In genomic region chr5:33994845-33995244, GRCh38 we compare ENCODE assay signal across 15 cellular contexts. TPM values are rescaled to one million over a fixed set of nuclear protein-coding genes. Genes with fewer than 3 reads are reported as not detected.
A peak's percentile ranks its signal among the peaks of the same experiment; 100 is the strongest.
DNase-seq lines count a peak whose midpoint lies in the region; ATAC-seq, FAIRE-seq and TF ChIP-seq lines count a peak whose summit lies in the region.
"Had no signal": no experiment of that assay in that cellular context is flagged by ENCODE, and none has a peak within 500 bp of the region (broad histone marks: within the 10 kb centered on the region; RNA-seq: fewer than 3 reads in every experiment).

No MANE protein-coding gene starts in this region.

- no peaks in the 10 kb centered on the region for H3K79me2 ChIP-seq in H1 (ENCODE audit: control insufficient read depth in 1 of 2, insufficient read depth in 2 of 2, low read length in 2 of 2)

- H3K9ac ChIP-seq in H1 (replicated peaks in 1 of 4; ENCODE audit: extremely low read depth in 1 of 4, low read depth in 3 of 4, low read length in 3 of 4), result no peak overlapping the region

- POLR2A ChIA-PET in Panc1 (lab: Charles Lee), result no interaction called here
- POLR2A ChIA-PET in H1 (lab: Charles Lee; ENCODE audit: partially characterized antibody), result no interaction called here
- POLR2A ChIA-PET in CD8-positive, alpha-beta T cell (lab: Charles Lee), result no interaction called here

- ATAC-seq in Panc1 (no peak), GM21360 (IDR thresholded peaks at IDR 0.05; ENCODE audit: unreplicated experiment) (no peak)
- no peak for ATAC-seq in CD8-positive, alpha-beta T cell

- no TSS peak for BruUV-seq in Panc1 (replicated peaks; lab: Mats Ljungman, UMichigan)

- H3K4me3 ChIP-seq in Panc1 (ENCODE audit: low read depth in 2 of 2, low read length in 2 of 2) (no peak overlapping the region), H1 (ENCODE audit: extremely low read depth in 1 of 4, insufficient read depth in 2 of 4, low read depth in 3 of 4, low read length in 4 of 4) (no peak overlapping the region), skeletal muscle cell (ENCODE audit: low read depth, low read length) (no peak overlapping the region)
- no peak overlapping the region for H3K4me3 ChIP-seq in CD8-positive, alpha-beta T cell (ENCODE audit: low read depth, low read length)
- H3K4me3 ChIP-seq: Peyer's patch had no signal

- no peak overlapping the region for H2BK5ac ChIP-seq in H1 (ENCODE audit: low read depth, low read length)

- no peaks in the 10 kb centered on the region for H3K79me1 ChIP-seq in H1 (ENCODE audit: low read depth, low read length)

- no peak overlapping the region for H2AK5ac ChIP-seq in H1 (ENCODE audit: low read depth, low read length)

- 95% methylated on average over 1 of the region's 1 CpG; no CpG with 5 or more reads in 1 of the 2 experiments for WGBS in H1 (ENCODE audit: extremely low coverage in 1 of 2, insufficient coverage in 1 of 2, insufficient read length in 1 of 2, insufficient replicate concordance in 2 of 2, low coverage in 1 of 2, low lambda C conversion rate in 2 of 2, missing lambda C conversion rate in 1 of 2), 2 experiments

- in situ Hi-C loops in Panc1 (cut with HindIII; ENCODE audit: low pct_unique_long_range_greater_than_20kb, low sequenced_read_pairs), result no loop called here

- H3K4ac ChIP-seq in H1 (replicated peaks; ENCODE audit: insufficient read length, low read depth, low read length), result no peak overlapping the region

- no peak overlapping the region for H2BK12ac ChIP-seq in H1 (ENCODE audit: low read depth, low read length)

- 0 out of 2 replicates have a peak, but pooled peaks have one; percentile 18 for TF ChIP-seq CTCF in Panc1 (IDR thresholded peaks at IDR 0.05)
- TF ChIP-seq CTCF in H1 (IDR thresholded peaks at IDR 0.05; ENCODE audit: control extremely low read depth in 1 of 3, insufficient read depth in 1 of 3, low read depth in 1 of 3, low read length in 3 of 3), result no peak
- no peak for TF ChIP-seq CTCF in CD8-positive, alpha-beta T cell (IDR thresholded peaks at IDR 0.05)

- no peaks in the 10 kb centered on the region for H4K20me1 ChIP-seq in H1 (replicated peaks in 1 of 2; ENCODE audit: control insufficient read depth in 1 of 2, insufficient read depth in 2 of 2, low read length in 2 of 2)

- H3K14ac ChIP-seq in H1 (ENCODE audit: insufficient read length), result no peak overlapping the region

- H3K4me1 Mint-ChIP-seq in activated T-cell treated with anti-CD3 and anti-CD28 coated beads, Interleukin-2, amount 50 U/mL, for 24 hours (ENCODE audit: low read depth), result peaks cover 12% of the 10 kb centered on the region
- H3K4me1 Mint-ChIP-seq in CD8-positive, alpha-beta T cell (ENCODE audit: low read depth), result peaks cover 5% of the 10 kb centered on the region

- no peak overlapping the region for H4K91ac ChIP-seq in H1 (replicated peaks; ENCODE audit: insufficient read length, low read length)

- H3K27me3 ChIP-seq in Panc1 (ENCODE audit: control insufficient read depth, insufficient read depth, low read length), result no peaks in the 10 kb centered on the region
- no peaks in the 10 kb centered on the region for H3K27me3 ChIP-seq in H1 (replicated peaks in 1 of 4; ENCODE audit: control insufficient read depth in 3 of 4, extremely low read depth in 1 of 4, insufficient read depth in 3 of 4, low read length in 3 of 4)
- no peaks in the 10 kb centered on the region for H3K27me3 ChIP-seq in CD8-positive, alpha-beta T cell (ENCODE audit: insufficient read depth, low read length)
- H3K27me3 ChIP-seq: Peyer's patch had no signal

- H3K56ac ChIP-seq in H1 (replicated peaks; ENCODE audit: insufficient read length, low read depth, low read length), result no peak overlapping the region

- H2BK120ac ChIP-seq in H1 (replicated peaks; ENCODE audit: low read depth, low read length), result no peak overlapping the region

- CTCF ChIA-PET in Panc1 (lab: Charles Lee) (interaction anchor here (0.6 kb wide), 1 partner anchor 1009 kb away, joined by 5 read pairs; no protein-coding TSS in a partner anchor), H1 (lab: Charles Lee; ENCODE audit: partially characterized antibody) (no interaction called here)
- CTCF ChIA-PET in CD8-positive, alpha-beta T cell (lab: Charles Lee), result no interaction called here

- no peak overlapping the region for H3K27ac ChIP-seq in Panc1 (ENCODE audit: low read length)
- H3K27ac ChIP-seq in H1 (ENCODE audit: low read depth, low read length), result no peak overlapping the region
- no peak overlapping the region for H3K27ac ChIP-seq in CD8-positive, alpha-beta T cell (ENCODE audit: low read depth, low read length)
- H3K27ac ChIP-seq: Peyer's patch had no signal

- no peak overlapping the region for H4K5ac ChIP-seq in H1 (ENCODE audit: insufficient read length, low read depth, low read length)

- peaks cover 2% of the 10 kb centered on the region; the same call in 1 of the 2 replicates for H3K23me2 ChIP-seq in H1 (ENCODE audit: low read depth, low read length)

- peak; percentile 18 to 23 for TF ChIP-seq RAD21 in H1 (IDR thresholded peaks at IDR 0.05 in 1 of 2, conservative IDR thresholded peaks at IDR 0.05 in 1 of 2; ENCODE audit: low read depth in 2 of 2, low read length in 2 of 2)

- peaks cover 34% of the 10 kb centered on the region for H3K36me3 Mint-ChIP-seq in activated T-cell treated with anti-CD3 and anti-CD28 coated beads, Interleukin-2, amount 50 U/mL, for 24 hours (ENCODE audit: low read depth)
- H3K36me3 Mint-ChIP-seq in CD8-positive, alpha-beta T cell, result peaks cover 46% of the 10 kb centered on the region

- no peak for DNase-seq in activated T-cell treated with anti-CD3 and anti-CD28 coated beads, Interleukin-2, amount 50 U/mL, for 24 hours
- DNase-seq in activated T-cell treated with anti-CD3 and anti-CD28 coated beads, Interleukin-2, amount 50 U/mL, for 48 hours, result no peak
- DNase-seq in Panc1 (ENCODE audit: low read depth, low spot score) (no peak), H1 (ENCODE audit: low read depth in 1 of 2, low spot score in 2 of 2) (no peak), skeletal muscle cell (ENCODE audit: low read depth) (peak; percentile 56), C1 segment of cervical spinal cord (lab: John Stamatoyannopoulos, UW) (no peak)
- no peak for DNase-seq in CD8-positive, alpha-beta T cell
- DNase-seq: activated CD4-positive, alpha-beta T cell treated with anti-CD3 and anti-CD28 coated beads for 1 hour; glutamatergic neuron; Peyer's patch; stimulated activated CD4-positive, alpha-beta T cell treated with anti-CD3 and anti-CD28 coated beads, Interleukin-12 subunit alpha, Interleukin-12 subunit beta, amount 100 ng/mL, for 4 hours; stimulated activated naive CD4-positive, alpha-beta T cell treated with Interleukin-2 at 50 U/mL for 16 hours had no signal

- H3K18ac ChIP-seq in H1 (ENCODE audit: extremely low read depth, low read length), result no peak overlapping the region

- no peak overlapping the region for H2AFZ ChIP-seq in H1 (ENCODE audit: low read length)

- intact Hi-C loops in Panc1 (cut with micrococcal nuclease; ENCODE audit: unreplicated experiment), result no loop called here
- intact Hi-C loops in CD8-positive, alpha-beta T cell (cut with DNase I, micrococcal nuclease), result loop anchor here in 1 of 2 experiments (10.0 kb wide), 1 partner anchor 80 kb away; no protein-coding TSS in a partner anchor

- H3K4me3 Mint-ChIP-seq in activated T-cell treated with anti-CD3 and anti-CD28 coated beads, Interleukin-2, amount 50 U/mL, for 24 hours, result no peak overlapping the region
- H3K4me3 Mint-ChIP-seq in CD8-positive, alpha-beta T cell, result no peak overlapping the region

- H3K23ac ChIP-seq in H1 (ENCODE audit: insufficient read length), result no peak overlapping the region

- FAIRE-seq in H1 (lab: Jason Lieb, UNC), result no peak

- no peaks in the 10 kb centered on the region for H3K9me3 Mint-ChIP-seq in activated T-cell treated with anti-CD3 and anti-CD28 coated beads, Interleukin-2, amount 50 U/mL, for 24 hours
- H3K9me3 Mint-ChIP-seq in CD8-positive, alpha-beta T cell, result no peaks in the 10 kb centered on the region

- H3K9me3 ChIP-seq in Panc1 (ENCODE audit: control insufficient read depth, insufficient read depth, low read depth, low read length), result no peaks in the 10 kb centered on the region
- no peaks in the 10 kb centered on the region for H3K9me3 ChIP-seq in H1 (ENCODE audit: insufficient read depth in 2 of 2, low read depth in 1 of 2, low read length in 1 of 2)
- H3K9me3 ChIP-seq in CD8-positive, alpha-beta T cell (ENCODE audit: low read length), result no peaks in the 10 kb centered on the region
- H3K9me3 ChIP-seq: Peyer's patch had no signal

- no peak for TF ChIP-seq EP300 in H1 (IDR thresholded peaks at IDR 0.05; ENCODE audit: borderline replicate concordance in 1 of 2, low read depth in 2 of 2, low read length in 2 of 2)

- no peaks in the 10 kb centered on the region for H3K36me3 ChIP-seq in Panc1 (ENCODE audit: control insufficient read depth, insufficient read depth, low read length)
- peaks cover 0 to 4% (median 0%) of the 10 kb centered on the region in 4 experiments; a peak in 1 of 8 replicates for H3K36me3 ChIP-seq in H1 (ENCODE audit: control insufficient read depth in 2 of 4, insufficient read depth in 4 of 4, low read length in 3 of 4)
- no peaks in the 10 kb centered on the region for H3K36me3 ChIP-seq in CD8-positive, alpha-beta T cell (ENCODE audit: insufficient read depth, low read length)

- H3K27me3 Mint-ChIP-seq in activated T-cell treated with anti-CD3 and anti-CD28 coated beads, Interleukin-2, amount 50 U/mL, for 24 hours, result no peaks in the 10 kb centered on the region
- no peaks in the 10 kb centered on the region for H3K27me3 Mint-ChIP-seq in CD8-positive, alpha-beta T cell (ENCODE audit: low read depth)

- H2BK20ac ChIP-seq in H1 (ENCODE audit: low read length), result no peak overlapping the region

- no peak overlapping the region for H4K8ac ChIP-seq in H1 (ENCODE audit: extremely low read depth, insufficient read depth, low read length)

- H3K27ac Mint-ChIP-seq in activated T-cell treated with anti-CD3 and anti-CD28 coated beads, Interleukin-2, amount 50 U/mL, for 24 hours, result peak overlapping the region; percentile 48
- no peak overlapping the region for H3K27ac Mint-ChIP-seq in CD8-positive, alpha-beta T cell

- no peak overlapping the region for H2BK15ac ChIP-seq in H1 (ENCODE audit: low read length)

- TF ChIP-seq POLR2A in H1 (IDR thresholded peaks at IDR 0.05; ENCODE audit: control extremely low read depth in 1 of 2, low read depth in 2 of 2, low read length in 2 of 2), result no peak

- no peak overlapping the region for H3K4me2 ChIP-seq in H1 (ENCODE audit: insufficient read depth in 1 of 2, low read depth in 2 of 2, low read length in 2 of 2)

- H3K4me1 ChIP-seq in Panc1 (ENCODE audit: control insufficient read depth, insufficient read depth, low read length) (no peaks in the 10 kb centered on the region), H1 (replicated peaks in 1 of 4; ENCODE audit: control insufficient read depth in 3 of 4, insufficient read depth in 4 of 4, low read length in 3 of 4) (no peaks in the 10 kb centered on the region)
- H3K4me1 ChIP-seq in CD8-positive, alpha-beta T cell (ENCODE audit: insufficient read depth, low read length), result no peaks in the 10 kb centered on the region
- H3K4me1 ChIP-seq: Peyer's patch had no signal

RNA-seq across cellular contexts. Expression of gene SLC45A2, which starts 10.4 kb away (rescaled TPM):
- total RNA-seq in Panc1 (2021; ENCODE audit: unreplicated experiment), result not detected
- not detected for polyA plus RNA-seq in Panc1 (2012; ENCODE audit: insufficient read length)
- not detected in 2 replicates for total RNA-seq in H1 (2021; fragmentation: NEBNext Ultra II Directional; extraction: Animal tissue kit (Norgen Biotek cat#: 25700))
- polyA plus RNA-seq in H1 (2011; rRNA removed), result 0.09 TPM in 1 of 2 replicates, not detected in the other
- 0.08 TPM for polyA plus RNA-seq in H1 (2011; cell fraction: cytosol; rRNA removed)
- polyA plus RNA-seq in H1 (2011; cell fraction: nucleus; rRNA removed), result 0.11 TPM
- not detected in 4 replicates for polyA plus RNA-seq in H1 (2012, experiment 1 of 2)
- not detected for polyA plus RNA-seq in H1 (2012, experiment 2 of 2)
- not detected for polyA plus RNA-seq in H1 (2013, experiment 1 of 2)
- 0.09 TPM for polyA plus RNA-seq in H1 (2013, experiment 2 of 2)
- polyA minus RNA-seq in H1 (2011; rRNA and poly(A)+ RNA removed), result 0.54 TPM in 1 of 2 replicates, not detected in the other
- polyA minus RNA-seq in H1 (2011; cell fraction: cytosol; rRNA and poly(A)+ RNA removed), result not detected
- 1.6 TPM for polyA minus RNA-seq in H1 (2011; cell fraction: nucleus; rRNA and poly(A)+ RNA removed)
- not detected for total RNA-seq in CD8-positive, alpha-beta T cell
- total RNA-seq: Peyer's patch had no signal
- polyA plus RNA-seq: AG04450 had no signal

RNA-seq across cellular contexts. Expression of gene AMACR, which starts 13.0 kb away (rescaled TPM):
- total RNA-seq in Panc1 (2021; ENCODE audit: unreplicated experiment), result 20.6 TPM
- 12.4 TPM for polyA plus RNA-seq in Panc1 (2012; ENCODE audit: insufficient read length)
- total RNA-seq in H1 (2021; fragmentation: NEBNext Ultra II Directional; extraction: Animal tissue kit (Norgen Biotek cat#: 25700)), result 10.1 and 12.6 TPM in 2 replicates
- 8.7 and 9.1 TPM in 2 replicates for polyA plus RNA-seq in H1 (2011; rRNA removed)
- polyA plus RNA-seq in H1 (2011; cell fraction: cytosol; rRNA removed), result 10.8 TPM
- 5.1 TPM for polyA plus RNA-seq in H1 (2011; cell fraction: nucleus; rRNA removed)
- polyA plus RNA-seq in H1 (2012, experiment 1 of 2), result 7.9 to 11.0 TPM (median 9.3 TPM) in 4 replicates
- polyA plus RNA-seq in H1 (2012, experiment 2 of 2), result 2.5 TPM
- 6.5 TPM for polyA plus RNA-seq in H1 (2013, experiment 1 of 2)
- polyA plus RNA-seq in H1 (2013, experiment 2 of 2), result 5.5 TPM
- 10.2 and 13.1 TPM in 2 replicates for polyA minus RNA-seq in H1 (2011; rRNA and poly(A)+ RNA removed)
- 8.1 TPM for polyA minus RNA-seq in H1 (2011; cell fraction: cytosol; rRNA and poly(A)+ RNA removed)
- polyA minus RNA-seq in H1 (2011; cell fraction: nucleus; rRNA and poly(A)+ RNA removed), result 5.7 TPM
- 1 to 10 TPM; 1.2 to 1.5 TPM for total RNA-seq in CD8-positive, alpha-beta T cell

RNA-seq across cellular contexts. Expression of gene C1QTNF3, which starts 48.2 kb away (rescaled TPM):
- total RNA-seq in Panc1 (2021; ENCODE audit: unreplicated experiment), result 2.1 TPM
- 0.81 TPM for polyA plus RNA-seq in Panc1 (2012; ENCODE audit: insufficient read length)
- total RNA-seq in H1 (2021; fragmentation: NEBNext Ultra II Directional; extraction: Animal tissue kit (Norgen Biotek cat#: 25700)), result 0.82 and 1.0 TPM in 2 replicates
- 1.0 and 1.2 TPM in 2 replicates for polyA plus RNA-seq in H1 (2011; rRNA removed)
- polyA plus RNA-seq in H1 (2011; cell fraction: cytosol; rRNA removed), result 1.4 TPM
- 4.0 TPM for polyA plus RNA-seq in H1 (2011; cell fraction: nucleus; rRNA removed)
- polyA plus RNA-seq in H1 (2012, experiment 1 of 2), result 0.70 to 1.7 TPM (median 1.1 TPM) in 4 replicates
- polyA plus RNA-seq in H1 (2012, experiment 2 of 2), result 0.21 TPM
- 0.61 TPM for polyA plus RNA-seq in H1 (2013, experiment 1 of 2)
- polyA plus RNA-seq in H1 (2013, experiment 2 of 2), result 0.63 TPM
- 0.91 and 5.3 TPM in 2 replicates for polyA minus RNA-seq in H1 (2011; rRNA and poly(A)+ RNA removed)
- not detected for polyA minus RNA-seq in H1 (2011; cell fraction: cytosol; rRNA and poly(A)+ RNA removed)
- 2.7 TPM for polyA minus RNA-seq in H1 (2011; cell fraction: nucleus; rRNA and poly(A)+ RNA removed)
- 1 to 10 TPM; 3.3 to 3.6 TPM for total RNA-seq in CD8-positive, alpha-beta T cell

RNA-seq across cellular contexts. Expression of gene RXFP3, which starts 58.7 kb away (rescaled TPM):
- total RNA-seq in Panc1 (2021; ENCODE audit: unreplicated experiment), result not detected
- not detected for polyA plus RNA-seq in Panc1 (2012; ENCODE audit: insufficient read length)
- 0.15 TPM in 1 of 2 replicates, not detected in the other for total RNA-seq in H1 (2021; fragmentation: NEBNext Ultra II Directional; extraction: Animal tissue kit (Norgen Biotek cat#: 25700))
- 0.13 TPM in 1 of 2 replicates, not detected in the other for polyA plus RNA-seq in H1 (2011; rRNA removed)
- polyA plus RNA-seq in H1 (2011; cell fraction: cytosol; rRNA removed), result 0.08 TPM
- 0.07 TPM for polyA plus RNA-seq in H1 (2011; cell fraction: nucleus; rRNA removed)
- polyA plus RNA-seq in H1 (2012, experiment 1 of 2), result 0.09 to 0.12 TPM (median 0.12 TPM) in 3 of 4 replicates, not detected in the other
- polyA plus RNA-seq in H1 (2012, experiment 2 of 2), result not detected
- polyA plus RNA-seq in H1 (2013, experiment 1 of 2), result not detected
- 0.04 TPM for polyA plus RNA-seq in H1 (2013, experiment 2 of 2)
- 0.29 TPM in 1 of 2 replicates, not detected in the other for polyA minus RNA-seq in H1 (2011; rRNA and poly(A)+ RNA removed)
- not detected for polyA minus RNA-seq in H1 (2011; cell fraction: cytosol; rRNA and poly(A)+ RNA removed)
- polyA minus RNA-seq in H1 (2011; cell fraction: nucleus; rRNA and poly(A)+ RNA removed), result not detected
- total RNA-seq in CD8-positive, alpha-beta T cell, result not detected
- total RNA-seq: mononuclear cell, Peyer's patch had no signal
- polyA plus RNA-seq: AG04450 had no signal
